Comparison of ENCODE assay signal across 8 cellular contexts in genomic region chr17:28896491-28896883, GRCh38. TPM values are rescaled to one million over a fixed set of nuclear protein-coding genes. Genes with fewer than 3 reads are reported as not detected.
A peak's percentile ranks its signal among the peaks of the same experiment; 100 is the strongest.
DNase-seq lines count a peak whose midpoint lies in the region; ATAC-seq and TF ChIP-seq lines count a peak whose summit lies in the region.

No MANE protein-coding gene starts in this region.

- ATAC-seq in CD4-positive, CD25-positive, alpha-beta regulatory T cell (ENCODE audit: low read depth in 2 of 2), result no peak
- no peak for ATAC-seq in HG03159 (IDR thresholded peaks at IDR 0.05; ENCODE audit: unreplicated experiment)

- H3K4me3 ChIP-seq in CD4-positive, CD25-positive, alpha-beta regulatory T cell (ENCODE audit: low read depth, low read length), result peak overlapping the region; percentile 87
- peak overlapping the region; percentile 67 for H3K4me3 ChIP-seq in NB4 (ENCODE audit: low read depth, low read length)
- H3K4me3 ChIP-seq in ectodermal cell (ENCODE audit: insufficient read depth, low read depth, low read length), result peak overlapping the region; percentile 94

- peaks cover 70% of the 10 kb centered on the region for H3K4me1 ChIP-seq in CD4-positive, CD25-positive, alpha-beta regulatory T cell (ENCODE audit: control insufficient read depth, insufficient read depth, low read length, poor library complexity, severe bottlenecking)
- peaks cover 10% of the 10 kb centered on the region for H3K4me1 ChIP-seq in ectodermal cell (ENCODE audit: control insufficient read depth, insufficient read depth, low read length)

- peaks cover 27 to 77% (median 55%) of the 10 kb centered on the region in 4 donors for H3K4me1 Mint-ChIP-seq in CD4-positive, CD25-positive, alpha-beta regulatory T cell
- peaks cover 52% of the 10 kb centered on the region for H3K4me1 Mint-ChIP-seq in neural crest cell

- H3K9me3 Mint-ChIP-seq in CD4-positive, CD25-positive, alpha-beta regulatory T cell, result no peaks in the 10 kb centered on the region
- no peaks in the 10 kb centered on the region for H3K9me3 Mint-ChIP-seq in neural crest cell

- peak overlapping the region; percentile 97 to 99 (median 98) for H3K4me3 Mint-ChIP-seq in CD4-positive, CD25-positive, alpha-beta regulatory T cell
- peak overlapping the region; percentile 98 for H3K4me3 Mint-ChIP-seq in neural crest cell

- H3K27ac ChIP-seq in CD4-positive, CD25-positive, alpha-beta regulatory T cell (ENCODE audit: insufficient read depth, low read length, poor library complexity, severe bottlenecking), result peak overlapping the region; percentile 87
- no peak overlapping the region for H3K27ac ChIP-seq in ectodermal cell (ENCODE audit: insufficient read depth, low read depth, low read length, poor library complexity, severe bottlenecking)

- DNase-seq in CD4-positive, CD25-positive, alpha-beta regulatory T cell, result no peak
- no peak for DNase-seq in NB4 (ENCODE audit: low read depth)
- DNase-seq in neural crest cell (ENCODE audit: low read depth, low spot score), result no peak
- no peak for DNase-seq in NCI-H1092 treated with DMSO at 0.1 percent for 48 hours (lab: John Stamatoyannopoulos, UW)
- DNase-seq in putamen (ENCODE audit: low spot score), result no peak
- DNase-seq in amniotic stem cell (lab: John Stamatoyannopoulos, UW), result no peak

- no peaks in the 10 kb centered on the region for H3K9me3 ChIP-seq in CD4-positive, CD25-positive, alpha-beta regulatory T cell (ENCODE audit: control insufficient read depth in 2 of 2, low read length in 2 of 2)
- no peaks in the 10 kb centered on the region for H3K9me3 ChIP-seq in ectodermal cell (ENCODE audit: control insufficient read depth, low read length)

- 4 to 6% methylated on average over 5 of the region's 5 CpGs for WGBS in ectodermal cell, 2 experiments

- peak overlapping the region; percentile 94 to 98 (median 96) for H3K27ac Mint-ChIP-seq in CD4-positive, CD25-positive, alpha-beta regulatory T cell
- H3K27ac Mint-ChIP-seq in neural crest cell (ENCODE audit: unreplicated experiment), result peak overlapping the region; percentile 29

- no peak for TF ChIP-seq POLR2A in NB4 (IDR thresholded peaks at IDR 0.05; ENCODE audit: extremely low read depth, insufficient read length)

- H3K36me3 ChIP-seq in CD4-positive, CD25-positive, alpha-beta regulatory T cell (ENCODE audit: control insufficient read depth, insufficient read depth, low read length), result no peaks in the 10 kb centered on the region
- H3K36me3 ChIP-seq in ectodermal cell (ENCODE audit: control insufficient read depth, insufficient read depth, low read length), result no peaks in the 10 kb centered on the region

- no peaks in the 10 kb centered on the region for H3K27me3 ChIP-seq in CD4-positive, CD25-positive, alpha-beta regulatory T cell (ENCODE audit: control insufficient read depth, insufficient read depth, low read length)
- H3K27me3 ChIP-seq in ectodermal cell (ENCODE audit: control insufficient read depth, insufficient read depth, low read length, poor library complexity, severe bottlenecking), result no peaks in the 10 kb centered on the region

- TF ChIP-seq CTCF in NB4 (IDR thresholded peaks at IDR 0.05; ENCODE audit: low read depth, low read length) (no peak), neural crest cell (conservative IDR thresholded peaks at IDR 0.05) (no peak)

- H3K27me3 Mint-ChIP-seq in CD4-positive, CD25-positive, alpha-beta regulatory T cell, result no peaks in the 10 kb centered on the region
- no peaks in the 10 kb centered on the region for H3K27me3 Mint-ChIP-seq in neural crest cell (ENCODE audit: low read depth)

- H3K36me3 Mint-ChIP-seq in CD4-positive, CD25-positive, alpha-beta regulatory T cell, result peaks cover 23% of the 10 kb centered on the region
- H3K36me3 Mint-ChIP-seq in neural crest cell (ENCODE audit: low read depth), result peaks cover 10% of the 10 kb centered on the region

RNA-seq across cellular contexts. Expression of gene FLOT2, which starts 1.0 kb away (rescaled TPM):
- 167 TPM for total RNA-seq in CD4-positive, CD25-positive, alpha-beta regulatory T cell
- polyA plus RNA-seq in CD4-positive, CD25-positive, alpha-beta regulatory T cell, result 100 to 1,000 TPM; 268 to 345 (median 303) TPM
- polyA plus RNA-seq in ectodermal cell (2013, experiment 1 of 4), result 154 TPM
- polyA plus RNA-seq in ectodermal cell (2013, experiment 2 of 4), result 161 TPM
- 119 TPM for polyA plus RNA-seq in ectodermal cell (2013, experiment 3 of 4)
- 131 TPM for polyA plus RNA-seq in ectodermal cell (2013, experiment 4 of 4)
- 132 and 133 TPM in 2 replicates for total RNA-seq in neural crest cell

RNA-seq across cellular contexts. Expression of gene DHRS13, which starts 6.4 kb away (rescaled TPM):
- 21.1 TPM for total RNA-seq in CD4-positive, CD25-positive, alpha-beta regulatory T cell
- polyA plus RNA-seq in CD4-positive, CD25-positive, alpha-beta regulatory T cell, result 10 to 100 TPM; 15.0 to 21.1 (median 17.7) TPM
- 22.4 TPM for polyA plus RNA-seq in ectodermal cell (2013, experiment 1 of 4)
- polyA plus RNA-seq in ectodermal cell (2013, experiment 2 of 4), result 24.4 TPM
- 17.7 TPM for polyA plus RNA-seq in ectodermal cell (2013, experiment 3 of 4)
- polyA plus RNA-seq in ectodermal cell (2013, experiment 4 of 4), result 18.6 TPM
- total RNA-seq in neural crest cell, result 28.7 and 32.6 TPM in 2 replicates

RNA-seq across cellular contexts. Expression of gene ERAL1, which starts 41.7 kb away (rescaled TPM):
- total RNA-seq in CD4-positive, CD25-positive, alpha-beta regulatory T cell, result 22.1 TPM
- 10 to 100 TPM; 37.7 to 44.9 (median 42.7) TPM for polyA plus RNA-seq in CD4-positive, CD25-positive, alpha-beta regulatory T cell
- polyA plus RNA-seq in ectodermal cell (2013, experiment 1 of 4), result 70.9 TPM
- 71.1 TPM for polyA plus RNA-seq in ectodermal cell (2013, experiment 2 of 4)
- 59.0 TPM for polyA plus RNA-seq in ectodermal cell (2013, experiment 3 of 4)
- 69.5 TPM for polyA plus RNA-seq in ectodermal cell (2013, experiment 4 of 4)
- 63.0 and 64.4 TPM in 2 replicates for total RNA-seq in neural crest cell

RNA-seq across cellular contexts. Expression of gene FAM222B, which starts 53.9 kb away (rescaled TPM):
- 23.4 TPM for total RNA-seq in CD4-positive, CD25-positive, alpha-beta regulatory T cell
- 10 to 100 TPM in 2 of 4 donors, 1 to 10 TPM in 2; 4.4 to 13.5 (median 11.1) TPM for polyA plus RNA-seq in CD4-positive, CD25-positive, alpha-beta regulatory T cell
- polyA plus RNA-seq in ectodermal cell (2013, experiment 1 of 4), result 43.4 TPM
- polyA plus RNA-seq in ectodermal cell (2013, experiment 2 of 4), result 45.1 TPM
- 34.2 TPM for polyA plus RNA-seq in ectodermal cell (2013, experiment 3 of 4)
- polyA plus RNA-seq in ectodermal cell (2013, experiment 4 of 4), result 38.5 TPM
- total RNA-seq in neural crest cell, result 29.6 and 33.0 TPM in 2 replicates

RNA-seq across cellular contexts. Expression of gene PHF12, which starts 54.8 kb away (rescaled TPM):
- total RNA-seq in CD4-positive, CD25-positive, alpha-beta regulatory T cell, result 200 TPM
- 1 to 10 TPM; 5.4 to 8.4 (median 5.8) TPM for polyA plus RNA-seq in CD4-positive, CD25-positive, alpha-beta regulatory T cell
- polyA plus RNA-seq in ectodermal cell (2013, experiment 1 of 4), result 48.0 TPM
- polyA plus RNA-seq in ectodermal cell (2013, experiment 2 of 4), result 58.4 TPM
- polyA plus RNA-seq in ectodermal cell (2013, experiment 3 of 4), result 43.1 TPM
- polyA plus RNA-seq in ectodermal cell (2013, experiment 4 of 4), result 45.3 TPM
- total RNA-seq in neural crest cell, result 60.8 and 64.7 TPM in 2 replicates
